1 cellular context compared by ENCODE assay signal in the genomic region with DNA sequence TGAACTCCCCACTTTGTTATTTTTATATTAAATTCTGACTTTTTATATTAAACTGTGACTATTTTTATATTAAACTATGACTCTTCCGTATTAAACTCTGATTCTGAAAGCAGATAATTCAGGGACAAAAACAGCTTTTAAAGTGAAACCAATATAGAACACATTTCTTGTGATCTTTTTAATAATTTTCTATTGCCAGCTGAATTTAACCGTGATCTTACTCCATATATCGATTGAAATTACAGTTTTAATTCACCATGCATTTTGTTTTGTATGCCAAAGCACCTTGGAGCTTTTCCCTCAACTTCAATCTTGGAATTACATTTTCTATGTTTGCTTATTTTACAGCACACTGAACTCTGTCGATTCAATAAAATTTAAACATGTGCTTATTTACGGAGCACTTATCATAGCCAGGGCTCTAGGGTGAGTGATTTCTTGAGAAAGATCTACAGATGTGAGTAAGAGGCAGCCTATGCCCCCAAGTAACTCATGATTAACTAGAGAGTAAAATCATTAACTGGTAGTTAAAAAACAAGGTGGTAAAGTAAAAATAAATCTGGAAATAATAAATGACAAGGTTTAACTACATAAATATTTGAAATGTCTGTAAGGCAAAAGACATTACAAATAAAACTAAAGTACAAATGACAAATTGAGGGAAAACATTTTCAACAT.
TF ChIP-seq lines count a peak whose summit lies in the region.

No MANE protein-coding gene starts in this region.

TF ChIP-seq in IMR-90, 13 proteins besides CTCF, POLR2A, EP300 and RAD21 (continued from another document):
- no peak for TF ChIP-seq USF2 (IDR thresholded peaks at IDR 0.05; ENCODE audit: low read depth, low read length)
- TF ChIP-seq CHD1 (IDR thresholded peaks at IDR 0.05; ENCODE audit: low read depth, low read length): no peak
